20 cellular contexts compared by ENCODE assay signal in genomic region chr6:40336986-40337780, GRCh38.
"Had no signal": no experiment of that assay in that cellular context is flagged by ENCODE, and none has a peak within 500 bp of the region (broad histone marks: within the 10 kb centered on the region; RNA-seq: fewer than 3 reads in every experiment).

No MANE protein-coding gene starts in this region.

- H3K4me1 Mint-ChIP-seq: activated CD4-positive, alpha-beta memory T cell treated with anti-CD3 and anti-CD28 coated beads, Interleukin-2, amount 10 ng/mL, durations not matched to agents 7 days and 5 days; activated naive CD8-positive, alpha-beta T cell treated with anti-CD3 and anti-CD28 coated beads, Interleukin-2, amount 50 U/mL, for 24 hours had no signal

- ATAC-seq: activated naive CD8-positive, alpha-beta T cell treated with anti-CD3 and anti-CD28 coated beads, Interleukin-2, amount 50 U/mL, for 24 hours; left lobe of liver; natural killer cell had no signal

- DNase-seq: activated CD4-positive, alpha-beta memory T cell treated with anti-CD3 and anti-CD28 coated beads, Interleukin-2, amount 10 ng/mL, durations not matched to agents 7 days and 5 days; activated CD4-positive, alpha-beta T cell treated with anti-CD3 and anti-CD28 coated beads, Interleukin-2, amount 10 ng/mL, durations not matched to agents 24 days and 14 days; activated gamma-delta T cell; activated naive CD4-positive, alpha-beta T cell treated with anti-CD3 and anti-CD28 coated beads, Interleukin-2, amount 50 U/mL, for 16 hours; activated naive CD8-positive, alpha-beta T cell treated with anti-CD3 and anti-CD28 coated beads, Interleukin-2, amount 50 U/mL, for 24 hours; dermis blood vessel endothelial cell; effector CD8-positive, alpha-beta T cell; erythroblast; foreskin fibroblast; kidney; midbrain; natural killer cell; stimulated activated CD4-positive, alpha-beta T cell treated with anti-CD3 and anti-CD28 coated beads, Interleukin-2, amount 100 ng/mL, for 48 hours; stimulated activated naive CD4-positive, alpha-beta T cell; testis; trophoblast cell; uterus had no signal

- H3K27ac Mint-ChIP-seq: activated CD4-positive, alpha-beta memory T cell treated with anti-CD3 and anti-CD28 coated beads, Interleukin-2, amount 10 ng/mL, durations not matched to agents 7 days and 5 days; activated CD4-positive, alpha-beta T cell treated with anti-CD3 and anti-CD28 coated beads, Interleukin-2, amount 10 ng/mL, durations not matched to agents 24 days and 14 days; activated naive CD8-positive, alpha-beta T cell treated with anti-CD3 and anti-CD28 coated beads, Interleukin-2, amount 50 U/mL, for 24 hours; natural killer cell; progenitor cell of endocrine pancreas had no signal

- H3K4me3 Mint-ChIP-seq: activated CD4-positive, alpha-beta memory T cell treated with anti-CD3 and anti-CD28 coated beads, Interleukin-2, amount 10 ng/mL, durations not matched to agents 7 days and 5 days; activated CD4-positive, alpha-beta T cell treated with anti-CD3 and anti-CD28 coated beads, Interleukin-2, amount 10 ng/mL, durations not matched to agents 24 days and 14 days; activated naive CD8-positive, alpha-beta T cell treated with anti-CD3 and anti-CD28 coated beads, Interleukin-2, amount 50 U/mL, for 24 hours; activated T-helper 1 cell treated with anti-CD3 and anti-CD28 coated beads, Interleukin-12 subunit alpha, Interleukin-12 subunit beta, Interleukin-2, Interleukin-4 antibody, amounts not matched to agents 30 ng/mL and 10 ng/mL and 1 ng/mL, durations not matched to agents 14 hours and 24 hours and 36 hours; natural killer cell had no signal

- H3K36me3 Mint-ChIP-seq: natural killer cell had no signal

- H3K9me3 Mint-ChIP-seq: activated CD4-positive, alpha-beta memory T cell treated with anti-CD3 and anti-CD28 coated beads, Interleukin-2, amount 10 ng/mL, durations not matched to agents 7 days and 5 days; activated naive CD8-positive, alpha-beta T cell treated with anti-CD3 and anti-CD28 coated beads, Interleukin-2, amount 50 U/mL, for 24 hours; activated T-helper 1 cell treated with anti-CD3 and anti-CD28 coated beads, Interleukin-12 subunit alpha, Interleukin-12 subunit beta, Interleukin-2, Interleukin-4 antibody, amounts not matched to agents 30 ng/mL and 10 ng/mL and 1 ng/mL, durations not matched to agents 14 hours and 24 hours and 36 hours; natural killer cell had no signal
